14 cellular contexts compared by ENCODE assay signal in the genomic region with DNA sequence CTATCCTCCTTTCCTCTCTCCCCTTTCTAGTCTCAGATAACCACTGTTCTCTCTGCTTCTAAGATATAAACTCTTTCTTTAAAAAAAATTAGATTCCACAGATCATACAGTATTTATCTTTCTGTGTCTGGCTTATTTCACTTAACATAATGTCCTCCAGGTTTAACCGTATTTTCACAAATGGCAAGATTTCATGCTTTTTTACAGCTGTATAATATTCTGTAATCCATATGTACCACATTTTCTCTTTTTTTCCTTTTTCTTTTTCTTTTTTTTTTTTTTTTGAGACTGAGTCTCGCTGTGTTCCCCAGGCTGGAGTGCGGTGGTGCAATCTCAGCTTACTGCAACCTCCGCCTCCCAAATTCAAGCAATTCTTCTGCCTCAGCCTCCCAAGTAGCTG. TPM values are rescaled to one million over a fixed set of nuclear protein-coding genes. Genes with fewer than 3 reads are reported as not detected.
A peak's percentile ranks its signal among the peaks of the same experiment; 100 is the strongest.
DNase-seq lines count a peak whose midpoint lies in the region; ATAC-seq and TF ChIP-seq lines count a peak whose summit lies in the region.
"Had no signal": no experiment of that assay in that cellular context is flagged by ENCODE, and none has a peak within 500 bp of the region (broad histone marks: within the 10 kb centered on the region; RNA-seq: fewer than 3 reads in every experiment).

No MANE protein-coding gene starts in this region.

- no peaks in the 10 kb centered on the region for H3K27me3 Mint-ChIP-seq in activated naive CD4-positive, alpha-beta T cell treated with anti-CD3 and anti-CD28 coated beads, Interleukin-2, amount 10 ng/mL, durations not matched to agents 7 days and 5 days
- no peaks in the 10 kb centered on the region for H3K27me3 Mint-ChIP-seq in activated T-helper 17 cell treated with anti-CD3 and anti-CD28 coated beads, Interleukin-2, amount 50 U/mL, for 72 hours
- no peaks in the 10 kb centered on the region for H3K27me3 Mint-ChIP-seq in neural crest cell (ENCODE audit: low read depth)

- CTCF ChIA-PET in activated naive CD4-positive, alpha-beta T cell treated with anti-CD3 and anti-CD28 coated beads, Interleukin-2, amount 10 ng/mL, durations not matched to agents 7 days and 5 days (lab: Charles Lee): no interaction called here

- no peaks in the 10 kb centered on the region for H3K9me3 Mint-ChIP-seq in activated naive CD4-positive, alpha-beta T cell treated with anti-CD3 and anti-CD28 coated beads, Interleukin-2, amount 10 ng/mL, durations not matched to agents 7 days and 5 days
- no peaks in the 10 kb centered on the region for H3K9me3 Mint-ChIP-seq in activated T-helper 17 cell treated with anti-CD3 and anti-CD28 coated beads, Interleukin-2, amount 50 U/mL, for 72 hours
- no peaks in the 10 kb centered on the region for H3K9me3 Mint-ChIP-seq in neural crest cell
- H3K9me3 Mint-ChIP-seq: H9 had no signal

- no peaks in the 10 kb centered on the region for H3F3A ChIP-seq in Loucy (ENCODE audit: low read depth)

- peak overlapping the region; percentile 22 for H3K27ac Mint-ChIP-seq in activated naive CD4-positive, alpha-beta T cell treated with anti-CD3 and anti-CD28 coated beads, Interleukin-2, amount 10 ng/mL, durations not matched to agents 7 days and 5 days
- H3K27ac Mint-ChIP-seq in activated T-helper 17 cell treated with anti-CD3 and anti-CD28 coated beads, Interleukin-2, amount 50 U/mL, for 72 hours: peak overlapping the region; percentile 15
- no peak overlapping the region for H3K27ac Mint-ChIP-seq in neural crest cell (ENCODE audit: unreplicated experiment)

- H4K20me1 ChIP-seq in Loucy (ENCODE audit: insufficient read depth, low read length, poor library complexity, severe bottlenecking): peaks cover 9% of the 10 kb centered on the region

- H3K27me3 ChIP-seq in Loucy (ENCODE audit: insufficient read depth, low read length, poor library complexity, severe bottlenecking): no peaks in the 10 kb centered on the region
- H3K27me3 ChIP-seq: BLaER1 had no signal

- H3K4me1 Mint-ChIP-seq in activated naive CD4-positive, alpha-beta T cell treated with anti-CD3 and anti-CD28 coated beads, Interleukin-2, amount 10 ng/mL, durations not matched to agents 7 days and 5 days: peaks cover 47% of the 10 kb centered on the region
- peaks cover 20% of the 10 kb centered on the region for H3K4me1 Mint-ChIP-seq in activated T-helper 17 cell treated with anti-CD3 and anti-CD28 coated beads, Interleukin-2, amount 50 U/mL, for 72 hours
- peaks cover 37% of the 10 kb centered on the region for H3K4me1 Mint-ChIP-seq in neural crest cell

- H3K9me2 ChIP-seq in Loucy (replicated peaks; ENCODE audit: low read depth, low read length): no peaks in the 10 kb centered on the region

- peak overlapping the region; percentile 41 for H3K4me2 ChIP-seq in Loucy (ENCODE audit: low read depth, low read length, poor library complexity, severe bottlenecking)

- peaks cover 22% of the 10 kb centered on the region for H3K4me1 ChIP-seq in Loucy (ENCODE audit: insufficient read depth, low read length, poor library complexity, severe bottlenecking)

- no peak for DNase-seq in activated naive CD4-positive, alpha-beta T cell treated with anti-CD3 and anti-CD28 coated beads, Interleukin-2, amount 10 ng/mL, durations not matched to agents 7 days and 5 days
- no peak for DNase-seq in activated naive CD4-positive, alpha-beta T cell treated with Interleukin-2 at 50 U/mL for 16 hours
- no peak for DNase-seq in neural crest cell (ENCODE audit: low read depth, low spot score)
- DNase-seq in epidermal melanocyte (ENCODE audit: insufficient read length, low spot score): no peak
- DNase-seq in islet precursor cell: no peak
- no peak for DNase-seq in stimulated activated naive CD4-positive, alpha-beta T cell (lab: John Stamatoyannopoulos, UW)
- DNase-seq: 8988T, AML-193, DMS53, GOT3, H9 had no signal

- peak overlapping the region; percentile 6 for H3K4me3 ChIP-seq in Loucy (ENCODE audit: low read length, poor library complexity, severe bottlenecking)
- H3K4me3 ChIP-seq: BLaER1 had no signal

- H3K36me3 Mint-ChIP-seq in activated naive CD4-positive, alpha-beta T cell treated with anti-CD3 and anti-CD28 coated beads, Interleukin-2, amount 10 ng/mL, durations not matched to agents 7 days and 5 days: peaks cover 49% of the 10 kb centered on the region
- peaks cover 90% of the 10 kb centered on the region for H3K36me3 Mint-ChIP-seq in activated T-helper 17 cell treated with anti-CD3 and anti-CD28 coated beads, Interleukin-2, amount 50 U/mL, for 72 hours (ENCODE audit: low read depth)
- peaks cover 17% of the 10 kb centered on the region for H3K36me3 Mint-ChIP-seq in neural crest cell (ENCODE audit: low read depth)

- no peaks in the 10 kb centered on the region for H3K36me3 ChIP-seq in Loucy (ENCODE audit: insufficient read depth, low read length)

- no peak overlapping the region for H3K9ac ChIP-seq in Loucy (ENCODE audit: low read depth, low read length, poor library complexity, severe bottlenecking)
- H3K9ac ChIP-seq: BLaER1 had no signal

- H3K4me3 Mint-ChIP-seq in activated naive CD4-positive, alpha-beta T cell treated with anti-CD3 and anti-CD28 coated beads, Interleukin-2, amount 10 ng/mL, durations not matched to agents 7 days and 5 days: no peak overlapping the region
- peak overlapping the region; percentile 61 for H3K4me3 Mint-ChIP-seq in activated T-helper 17 cell treated with anti-CD3 and anti-CD28 coated beads, Interleukin-2, amount 50 U/mL, for 72 hours
- peak overlapping the region; percentile 7 for H3K4me3 Mint-ChIP-seq in neural crest cell
- H3K4me3 Mint-ChIP-seq: H9 had no signal

- peaks cover 27% of the 10 kb centered on the region for H3K79me2 ChIP-seq in Loucy (ENCODE audit: insufficient read depth, low read length)

- no peak for ATAC-seq in activated T-helper 17 cell treated with anti-CD3 and anti-CD28 coated beads, Interleukin-2, amount 50 U/mL, for 72 hours (replicated peaks)

- H3K9me3 ChIP-seq in Loucy (ENCODE audit: insufficient read depth, low read depth, low read length): no peaks in the 10 kb centered on the region
- H3K9me3 ChIP-seq: BLaER1 had no signal

- H2AFZ ChIP-seq in Loucy (ENCODE audit: low read length): no peak overlapping the region

- TF ChIP-seq CTCF in Loucy (conservative IDR thresholded peaks at IDR 0.05; ENCODE audit: low read length): no peak
- TF ChIP-seq CTCF in neural crest cell (conservative IDR thresholded peaks at IDR 0.05): no peak

RNA-seq across cellular contexts. Expression of a gene that starts 5.1 kb away (rescaled TPM):
- total RNA-seq in activated T-helper 17 cell treated with anti-CD3 and anti-CD28 coated beads, Interleukin-2, amount 50 U/mL, for 72 hours: 10 to 100 TPM; 65.5 to 98.3 TPM
- 113 and 130 TPM in 2 replicates for total RNA-seq in neural crest cell
